In genomic region chr1:120878206-120878605, GRCh38 we compare ENCODE assay signal across 20 cellular contexts. TPM values are rescaled to one million over a fixed set of nuclear protein-coding genes. Genes with fewer than 3 reads are reported as not detected.
"Had no signal": no experiment of that assay in that cellular context is flagged by ENCODE, and none has a peak within 500 bp of the region (broad histone marks: within the 10 kb centered on the region; RNA-seq: fewer than 3 reads in every experiment).

No MANE protein-coding gene starts in this region.

RNA-seq across cellular contexts. Expression of gene PPIAL4A, which starts 11.4 kb away (rescaled TPM):
- total RNA-seq: activated naive CD4-positive, alpha-beta T cell treated with anti-CD3 and anti-CD28 coated beads for 36 hours; activated naive CD4-positive, alpha-beta T cell treated with anti-CD3 and anti-CD28 coated beads, Interleukin-2, amount 50 U/mL, for 72 hours; activated naive CD8-positive, alpha-beta T cell treated with anti-CD3 and anti-CD28 coated beads for 36 hours; activated naive CD8-positive, alpha-beta T cell treated with anti-CD3 and anti-CD28 coated beads, Interleukin-2, amount 10 ng/mL, durations not matched to agents 7 days and 5 days; activated T-cell treated with anti-CD3 and anti-CD28 coated beads, Interleukin-2, amount 50 U/mL, for 4 hours; activated T-cell treated with anti-CD3 and anti-CD28 coated beads, Interleukin-2, amount 50 U/mL, for 72 hours; activated T-helper 1 cell treated with anti-CD3 and anti-CD28 coated beads, Interleukin-12 subunit alpha, Interleukin-12 subunit beta, Interleukin-2, Interleukin-4 antibody, amounts not matched to agents 30 ng/mL and 10 ng/mL and 1 ng/mL, durations not matched to agents 14 hours and 24 hours and 36 hours; activated T-helper 17 cell treated with anti-CD3 and anti-CD28 coated beads, Interleukin-2, amount 50 U/mL, for 72 hours; activated T-helper 2 cell treated with anti-CD3 and anti-CD28 coated beads, Interferon-gamma antibody, Interleukin-2, Interleukin-4, amounts not matched to agents 10 μg/mL and 5 μg/mL and 100 μg/mL, durations not matched to agents 14 hours and 24 hours and 36 hours; adrenal gland; aorta; ascending aorta; astrocyte; body of pancreas; breast epithelium; bronchial epithelial cell; cardiac muscle cell; cardiac septum; cerebellum; chondrocyte had no signal
- polyA plus RNA-seq: adrenal gland, aorta, cardiac muscle cell had no signal
